1 cellular context compared by ENCODE assay signal in genomic region chr3:184371570-184372018, GRCh38.
TF ChIP-seq lines count a peak whose summit lies in the region.

No MANE protein-coding gene starts in this region.

TF ChIP-seq in GM12878, 131 proteins besides CTCF, POLR2A, EP300 and RAD21:
- TF ChIP-seq PML (IDR thresholded peaks at IDR 0.05; ENCODE audit: low read length) = no peak
- TF ChIP-seq SMC3 (IDR thresholded peaks at IDR 0.05; ENCODE audit: borderline replicate concordance, low read length) = peak; percentile 81
- 0 out of 2 replicates have a peak, but pooled peaks have one; percentile 41 for TF ChIP-seq IRF4 (IDR thresholded peaks at IDR 0.05; ENCODE audit: low read depth, low read length)
- 0 out of 4 replicates have a peak, but pooled peaks of 1 of the 2 experiments have one; percentile 7 for TF ChIP-seq BHLHE40 (IDR thresholded peaks at IDR 0.05; ENCODE audit: borderline replicate concordance in 1 of 2, low read depth in 2 of 2, low read length in 1 of 2)
- TF ChIP-seq BCL3 (IDR thresholded peaks at IDR 0.05; ENCODE audit: borderline replicate concordance, insufficient read depth, low read depth, low read length, poor library complexity, severe bottlenecking) = no peak
- no peak for TF ChIP-seq PBX3 (IDR thresholded peaks at IDR 0.05; ENCODE audit: insufficient replicate concordance, low read depth, low read length)
- peak; percentile 55; the same call in 1 of the 2 replicates for TF ChIP-seq SPI1 (IDR thresholded peaks at IDR 0.05; ENCODE audit: borderline replicate concordance, insufficient read depth, low read depth, low read length)
- TF ChIP-seq ZBTB40 (IDR thresholded peaks at IDR 0.05; ENCODE audit: borderline replicate concordance) = no peak
- TF ChIP-seq ZBTB4 (CRISPR knock-in tag; IDR thresholded peaks at IDR 0.05) = no peak
- TF ChIP-seq KAT2A (conservative IDR thresholded peaks at IDR 0.05; ENCODE audit: control insufficient read depth, low read depth, low read length) = no peak
- TF ChIP-seq PKNOX1 (IDR thresholded peaks at IDR 0.05) = no peak
- TF ChIP-seq RUNX3 (IDR thresholded peaks at IDR 0.05; ENCODE audit: low read length) = no peak
- TF ChIP-seq POU2F2 (IDR thresholded peaks at IDR 0.05; ENCODE audit: borderline replicate concordance, low read depth, low read length) = no peak
- no peak for TF ChIP-seq MYC (IDR thresholded peaks at IDR 0.05; ENCODE audit: insufficient read depth, insufficient read length, insufficient replicate concordance, low read length, severe bottlenecking)
